Comparison of ENCODE assay signal across 1 cellular context in genomic region chr1:155084722-155085503, GRCh38.
TF ChIP-seq lines count a peak whose summit lies in the region.

No MANE protein-coding gene starts in this region.

TF ChIP-seq in GM12878, 131 proteins besides CTCF, POLR2A, EP300 and RAD21 (continues in another document):
- TF ChIP-seq RB1 (IDR thresholded peaks at IDR 0.05; ENCODE audit: borderline replicate concordance) (peak; percentile 85; the same call in 1 of the 2 replicates), GATAD2B (conservative IDR thresholded peaks at IDR 0.05; ENCODE audit: low read depth) (no peak), BMI1 (IDR thresholded peaks at IDR 0.05; ENCODE audit: borderline replicate concordance) (no peak), MEF2B (IDR thresholded peaks at IDR 0.05; ENCODE audit: partially characterized antibody, poor library complexity, severe bottlenecking) (peak; percentile 58), MTA2 (IDR thresholded peaks at IDR 0.05; ENCODE audit: low read depth) (no peak), ATF2 (IDR thresholded peaks at IDR 0.05; ENCODE audit: low read length) (no peak), ZNF592 (IDR thresholded peaks at IDR 0.05) (no peak; the same call in 1 of the 2 replicates), ZZZ3 (IDR thresholded peaks at IDR 0.05; ENCODE audit: control insufficient read depth, insufficient read length, low read depth) (no peak), MYB (IDR thresholded peaks at IDR 0.05; ENCODE audit: borderline replicate concordance, low read depth, low read length) (0 out of 2 replicates have a peak, but pooled peaks have one; percentile 21), KAT2A (conservative IDR thresholded peaks at IDR 0.05; ENCODE audit: control insufficient read depth, low read depth, low read length) (no peak), ZBTB33 (IDR thresholded peaks at IDR 0.05) (no peak), MXI1 (IDR thresholded peaks at IDR 0.05; ENCODE audit: low read depth, low read length) (peak; percentile 24), YY1 (IDR thresholded peaks at IDR 0.05; ENCODE audit: low read depth, low read length) (peak; percentile 67; the same call in 1 of the 2 replicates), BHLHE40 (IDR thresholded peaks at IDR 0.05; ENCODE audit: borderline replicate concordance in 1 of 2, low read depth in 2 of 2, low read length in 1 of 2) (peak; percentile 25 to 60; a peak in 1 of 4 replicates), ZSCAN29 (IDR thresholded peaks at IDR 0.05) (peak; percentile 92), NFXL1 (IDR thresholded peaks at IDR 0.05; ENCODE audit: borderline replicate concordance) (no peak), SMAD5 (IDR thresholded peaks at IDR 0.05; ENCODE audit: low read depth) (no peak), CREB1 (IDR thresholded peaks at IDR 0.05; ENCODE audit: low read depth) (peak; percentile 70), NR2C1 (IDR thresholded peaks at IDR 0.05) (no peak), RAD51 (IDR thresholded peaks at IDR 0.05) (no peak), CBFB (IDR thresholded peaks at IDR 0.05; ENCODE audit: low read depth) (peak; percentile 50; the same call in 1 of the 2 replicates), HDAC2 (IDR thresholded peaks at IDR 0.05) (no peak), DPF2 (IDR thresholded peaks at IDR 0.05) (peak; percentile 99), BRCA1 (IDR thresholded peaks at IDR 0.05; ENCODE audit: low read depth, low read length) (no peak), BACH1 (IDR thresholded peaks at IDR 0.05; ENCODE audit: borderline replicate concordance) (no peak), KLF5 (IDR thresholded peaks at IDR 0.05; ENCODE audit: partially characterized antibody) (no peak), ZNF207 (IDR thresholded peaks at IDR 0.05; ENCODE audit: borderline replicate concordance) (peak; percentile 75; the same call in 1 of the 2 replicates), YBX1 (IDR thresholded peaks at IDR 0.05) (no peak), TCF3 (IDR thresholded peaks at IDR 0.05; ENCODE audit: borderline replicate concordance, insufficient read depth, low read depth, low read length) (no peak), PBX3 (IDR thresholded peaks at IDR 0.05; ENCODE audit: insufficient replicate concordance, low read depth, low read length) (peak; percentile 98), SIN3A (IDR thresholded peaks at IDR 0.05; ENCODE audit: low read depth, low read length) (peak; percentile 34), NR2C2 (IDR thresholded peaks at IDR 0.05; ENCODE audit: borderline replicate concordance, control insufficient read depth, insufficient read length, low read depth) (no peak)
- TF ChIP-seq, protein P1, sequence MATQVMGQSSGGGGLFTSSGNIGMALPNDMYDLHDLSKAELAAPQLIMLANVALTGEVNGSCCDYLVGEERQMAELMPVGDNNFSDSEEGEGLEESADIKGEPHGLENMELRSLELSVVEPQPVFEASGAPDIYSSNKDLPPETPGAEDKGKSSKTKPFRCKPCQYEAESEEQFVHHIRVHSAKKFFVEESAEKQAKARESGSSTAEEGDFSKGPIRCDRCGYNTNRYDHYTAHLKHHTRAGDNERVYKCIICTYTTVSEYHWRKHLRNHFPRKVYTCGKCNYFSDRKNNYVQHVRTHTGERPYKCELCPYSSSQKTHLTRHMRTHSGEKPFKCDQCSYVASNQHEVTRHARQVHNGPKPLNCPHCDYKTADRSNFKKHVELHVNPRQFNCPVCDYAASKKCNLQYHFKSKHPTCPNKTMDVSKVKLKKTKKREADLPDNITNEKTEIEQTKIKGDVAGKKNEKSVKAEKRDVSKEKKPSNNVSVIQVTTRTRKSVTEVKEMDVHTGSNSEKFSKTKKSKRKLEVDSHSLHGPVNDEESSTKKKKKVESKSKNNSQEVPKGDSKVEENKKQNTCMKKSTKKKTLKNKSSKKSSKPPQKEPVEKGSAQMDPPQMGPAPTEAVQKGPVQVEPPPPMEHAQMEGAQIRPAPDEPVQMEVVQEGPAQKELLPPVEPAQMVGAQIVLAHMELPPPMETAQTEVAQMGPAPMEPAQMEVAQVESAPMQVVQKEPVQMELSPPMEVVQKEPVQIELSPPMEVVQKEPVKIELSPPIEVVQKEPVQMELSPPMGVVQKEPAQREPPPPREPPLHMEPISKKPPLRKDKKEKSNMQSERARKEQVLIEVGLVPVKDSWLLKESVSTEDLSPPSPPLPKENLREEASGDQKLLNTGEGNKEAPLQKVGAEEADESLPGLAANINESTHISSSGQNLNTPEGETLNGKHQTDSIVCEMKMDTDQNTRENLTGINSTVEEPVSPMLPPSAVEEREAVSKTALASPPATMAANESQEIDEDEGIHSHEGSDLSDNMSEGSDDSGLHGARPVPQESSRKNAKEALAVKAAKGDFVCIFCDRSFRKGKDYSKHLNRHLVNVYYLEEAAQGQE (IDR thresholded peaks at IDR 0.05; ENCODE audit: low read depth, low read length) = no peak
- TF ChIP-seq, protein P2, sequence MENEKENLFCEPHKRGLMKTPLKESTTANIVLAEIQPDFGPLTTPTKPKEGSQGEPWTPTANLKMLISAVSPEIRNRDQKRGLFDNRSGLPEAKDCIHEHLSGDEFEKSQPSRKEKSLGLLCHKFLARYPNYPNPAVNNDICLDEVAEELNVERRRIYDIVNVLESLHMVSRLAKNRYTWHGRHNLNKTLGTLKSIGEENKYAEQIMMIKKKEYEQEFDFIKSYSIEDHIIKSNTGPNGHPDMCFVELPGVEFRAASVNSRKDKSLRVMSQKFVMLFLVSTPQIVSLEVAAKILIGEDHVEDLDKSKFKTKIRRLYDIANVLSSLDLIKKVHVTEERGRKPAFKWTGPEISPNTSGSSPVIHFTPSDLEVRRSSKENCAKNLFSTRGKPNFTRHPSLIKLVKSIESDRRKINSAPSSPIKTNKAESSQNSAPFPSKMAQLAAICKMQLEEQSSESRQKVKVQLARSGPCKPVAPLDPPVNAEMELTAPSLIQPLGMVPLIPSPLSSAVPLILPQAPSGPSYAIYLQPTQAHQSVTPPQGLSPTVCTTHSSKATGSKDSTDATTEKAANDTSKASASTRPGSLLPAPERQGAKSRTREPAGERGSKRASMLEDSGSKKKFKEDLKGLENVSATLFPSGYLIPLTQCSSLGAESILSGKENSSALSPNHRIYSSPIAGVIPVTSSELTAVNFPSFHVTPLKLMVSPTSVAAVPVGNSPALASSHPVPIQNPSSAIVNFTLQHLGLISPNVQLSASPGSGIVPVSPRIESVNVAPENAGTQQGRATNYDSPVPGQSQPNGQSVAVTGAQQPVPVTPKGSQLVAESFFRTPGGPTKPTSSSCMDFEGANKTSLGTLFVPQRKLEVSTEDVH (IDR thresholded peaks at IDR 0.05; ENCODE audit: low read depth, partially characterized antibody) = peak; percentile 31
- TF ChIP-seq, protein P3, sequence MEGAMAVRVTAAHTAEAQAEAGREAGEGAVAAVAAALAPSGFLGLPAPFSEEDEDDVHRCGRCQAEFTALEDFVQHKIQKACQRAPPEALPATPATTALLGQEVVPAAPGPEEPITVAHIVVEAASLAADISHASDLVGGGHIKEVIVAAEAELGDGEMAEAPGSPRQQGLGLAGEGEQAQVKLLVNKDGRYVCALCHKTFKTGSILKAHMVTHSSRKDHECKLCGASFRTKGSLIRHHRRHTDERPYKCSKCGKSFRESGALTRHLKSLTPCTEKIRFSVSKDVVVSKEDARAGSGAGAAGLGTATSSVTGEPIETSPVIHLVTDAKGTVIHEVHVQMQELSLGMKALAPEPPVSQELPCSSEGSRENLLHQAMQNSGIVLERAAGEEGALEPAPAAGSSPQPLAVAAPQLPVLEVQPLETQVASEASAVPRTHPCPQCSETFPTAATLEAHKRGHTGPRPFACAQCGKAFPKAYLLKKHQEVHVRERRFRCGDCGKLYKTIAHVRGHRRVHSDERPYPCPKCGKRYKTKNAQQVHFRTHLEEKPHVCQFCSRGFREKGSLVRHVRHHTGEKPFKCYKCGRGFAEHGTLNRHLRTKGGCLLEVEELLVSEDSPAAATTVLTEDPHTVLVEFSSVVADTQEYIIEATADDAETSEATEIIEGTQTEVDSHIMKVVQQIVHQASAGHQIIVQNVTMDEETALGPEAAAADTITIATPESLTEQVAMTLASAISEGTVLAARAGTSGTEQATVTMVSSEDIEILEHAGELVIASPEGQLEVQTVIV (IDR thresholded peaks at IDR 0.05; ENCODE audit: borderline replicate concordance, partially characterized antibody) = peak; percentile 78
- TF ChIP-seq, protein P4, sequence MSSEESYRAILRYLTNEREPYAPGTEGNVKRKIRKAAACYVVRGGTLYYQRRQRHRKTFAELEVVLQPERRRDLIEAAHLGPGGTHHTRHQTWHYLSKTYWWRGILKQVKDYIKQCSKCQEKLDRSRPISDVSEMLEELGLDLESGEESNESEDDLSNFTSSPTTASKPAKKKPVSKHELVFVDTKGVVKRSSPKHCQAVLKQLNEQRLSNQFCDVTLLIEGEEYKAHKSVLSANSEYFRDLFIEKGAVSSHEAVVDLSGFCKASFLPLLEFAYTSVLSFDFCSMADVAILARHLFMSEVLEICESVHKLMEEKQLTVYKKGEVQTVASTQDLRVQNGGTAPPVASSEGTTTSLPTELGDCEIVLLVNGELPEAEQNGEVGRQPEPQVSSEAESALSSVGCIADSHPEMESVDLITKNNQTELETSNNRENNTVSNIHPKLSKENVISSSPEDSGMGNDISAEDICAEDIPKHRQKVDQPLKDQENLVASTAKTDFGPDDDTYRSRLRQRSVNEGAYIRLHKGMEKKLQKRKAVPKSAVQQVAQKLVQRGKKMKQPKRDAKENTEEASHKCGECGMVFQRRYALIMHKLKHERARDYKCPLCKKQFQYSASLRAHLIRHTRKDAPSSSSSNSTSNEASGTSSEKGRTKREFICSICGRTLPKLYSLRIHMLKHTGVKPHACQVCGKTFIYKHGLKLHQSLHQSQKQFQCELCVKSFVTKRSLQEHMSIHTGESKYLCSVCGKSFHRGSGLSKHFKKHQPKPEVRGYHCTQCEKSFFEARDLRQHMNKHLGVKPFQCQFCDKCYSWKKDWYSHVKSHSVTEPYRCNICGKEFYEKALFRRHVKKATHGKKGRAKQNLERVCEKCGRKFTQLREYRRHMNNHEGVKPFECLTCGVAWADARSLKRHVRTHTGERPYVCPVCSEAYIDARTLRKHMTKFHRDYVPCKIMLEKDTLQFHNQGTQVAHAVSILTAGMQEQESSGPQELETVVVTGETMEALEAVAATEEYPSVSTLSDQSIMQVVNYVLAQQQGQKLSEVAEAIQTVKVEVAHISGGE (CRISPR knock-in tag; IDR thresholded peaks at IDR 0.05) = no peak
